In genomic region chr20:16978497-16978896, GRCh38 we compare ENCODE assay signal across 22 cellular contexts.
"Had no signal": no experiment of that assay in that cellular context is flagged by ENCODE, and none has a peak within 500 bp of the region (broad histone marks: within the 10 kb centered on the region; RNA-seq: fewer than 3 reads in every experiment).

No MANE protein-coding gene starts in this region.

- DNase-seq: dermis blood vessel endothelial cell; dorsolateral prefrontal cortex; effector CD4-positive, alpha-beta T cell; effector memory CD4-positive, alpha-beta T cell; erythroblast; esophagus squamous epithelium; foreskin fibroblast; heart left ventricle; hypothalamus; left cardiac atrium; left lung; left ventricle myocardium superior; lower lobe of right lung; mesendoderm; midbrain; naive thymus-derived CD4-positive, alpha-beta T cell had no signal

- H3K27ac Mint-ChIP-seq: memory B cell; naive thymus-derived CD4-positive, alpha-beta T cell had no signal

- H3K27me3 Mint-ChIP-seq: naive thymus-derived CD4-positive, alpha-beta T cell had no signal

- H3K9me3 ChIP-seq: esophagus squamous epithelium, gastroesophageal sphincter had no signal

- H3K79me2 ChIP-seq: hepatocyte had no signal

- H3K36me3 ChIP-seq: esophagus squamous epithelium, gastroesophageal sphincter, heart left ventricle, left lung, lower lobe of right lung had no signal

- H3K4me3 Mint-ChIP-seq: memory B cell; naive thymus-derived CD4-positive, alpha-beta T cell had no signal

- H2AFZ ChIP-seq: hepatocyte had no signal

- H3K4me1 ChIP-seq: esophagus squamous epithelium, gastroesophageal sphincter, heart left ventricle, left lung, lower lobe of right lung had no signal

- H3K27ac ChIP-seq: coronary artery, dorsolateral prefrontal cortex, epithelial cell of prostate, esophagus squamous epithelium, gastroesophageal sphincter, heart left ventricle, hepatocyte, left lung, lower lobe of right lung had no signal

- H3K4me2 ChIP-seq: hepatocyte had no signal

- H3K36me3 Mint-ChIP-seq: memory B cell; naive thymus-derived CD4-positive, alpha-beta T cell had no signal

- H3K4me1 Mint-ChIP-seq: memory B cell; naive thymus-derived CD4-positive, alpha-beta T cell had no signal

- H3K27me3 ChIP-seq: dorsolateral prefrontal cortex, esophagus squamous epithelium, gastroesophageal sphincter, heart left ventricle, hepatocyte, left lung had no signal

- H3K4me3 ChIP-seq: coronary artery, dorsolateral prefrontal cortex, esophagus squamous epithelium, gastroesophageal sphincter, heart left ventricle, hepatocyte, left lung, lower lobe of right lung had no signal

- ATAC-seq: esophagus mucosa; gastroesophageal sphincter; heart left ventricle; left cardiac atrium; left lung; left ventricle myocardium superior; lower lobe of right lung; naive thymus-derived CD4-positive, alpha-beta T cell had no signal
